In genomic region chr10:109992485-109992884, GRCh38 we compare ENCODE assay signal across 21 cellular contexts. TPM values are rescaled to one million over a fixed set of nuclear protein-coding genes. Genes with fewer than 3 reads are reported as not detected.
DNase-seq lines count a peak whose midpoint lies in the region; ATAC-seq, FAIRE-seq and TF ChIP-seq lines count a peak whose summit lies in the region.
"Had no signal": no experiment of that assay in that cellular context is flagged by ENCODE, and none has a peak within 500 bp of the region (broad histone marks: within the 10 kb centered on the region; RNA-seq: fewer than 3 reads in every experiment).

No MANE protein-coding gene starts in this region.

- no peaks in the 10 kb centered on the region for H3K9me3 Mint-ChIP-seq in endodermal cell
- H3K9me3 Mint-ChIP-seq: activated naive CD4-positive, alpha-beta T cell treated with anti-CD3 and anti-CD28 coated beads, Interleukin-2, amount 50 U/mL, for 24 hours; GM23338 had no signal

- peaks cover 40% of the 10 kb centered on the region for H3K4me1 ChIP-seq in body of pancreas
- peaks cover 0 to 16% of the 10 kb centered on the region in 2 donors for H3K4me1 ChIP-seq in right atrium auricular region
- peaks cover 3 to 6% of the 10 kb centered on the region in 2 donors for H3K4me1 ChIP-seq in small intestine (ENCODE audit: control insufficient read depth in 2 of 2, insufficient read depth in 1 of 2, low read depth in 1 of 2, low read length in 1 of 2)
- peaks cover 22% of the 10 kb centered on the region for H3K4me1 ChIP-seq in endodermal cell (ENCODE audit: control insufficient read depth, insufficient read depth, low read length)

- WGBS in body of pancreas, 2 donors: 66 to 72% methylated on average over 3 of the region's 3 CpGs
- WGBS in small intestine, 3 donors: 63 to 85% (median 70%) methylated on average over 3 of the region's 3 CpGs
- 87 to 97% methylated on average over 3 of the region's 3 CpGs for WGBS in endodermal cell (ENCODE audit: insufficient coverage in 1 of 2, insufficient read length in 1 of 2), 2 experiments

- no peak for DNase-seq in H54 (ENCODE audit: insufficient read length, low spot score)
- no peak for DNase-seq in body of pancreas
- DNase-seq in right atrium auricular region (ENCODE audit: low spot score): no peak
- no peak for DNase-seq in small intestine
- DNase-seq in T-helper 2 cell: no peak
- no peak for DNase-seq in endodermal cell
- DNase-seq: activated CD4-positive, alpha-beta T cell treated with anti-CD3 and anti-CD28 coated beads for 36 hours; DMS79 treated with DMSO at 0.1 percent for 48 hours; NCI-H2029; NCI-H774; T-helper 17 cell had no signal

- no peak overlapping the region for H3K9ac ChIP-seq in endodermal cell (ENCODE audit: extremely low read depth, low read length, poor library complexity, severe bottlenecking)

- H3K36me3 ChIP-seq in body of pancreas (replicated peaks in 1 of 2; ENCODE audit: insufficient read depth in 1 of 2, low read depth in 2 of 2) (no peaks in the 10 kb centered on the region), right atrium auricular region (no peaks in the 10 kb centered on the region), small intestine (ENCODE audit: control insufficient read depth in 2 of 2, insufficient read depth in 2 of 2, low read length in 2 of 2) (no peaks in the 10 kb centered on the region), endodermal cell (ENCODE audit: control insufficient read depth, insufficient read depth, low read length) (no peaks in the 10 kb centered on the region)
- H3K36me3 ChIP-seq: esophagus muscularis mucosa had no signal

- no peaks in the 10 kb centered on the region for H3K9me3 ChIP-seq in body of pancreas
- no peaks in the 10 kb centered on the region for H3K9me3 ChIP-seq in right atrium auricular region
- H3K9me3 ChIP-seq in small intestine (ENCODE audit: control insufficient read depth, low read depth): no peaks in the 10 kb centered on the region
- H3K9me3 ChIP-seq in endodermal cell (ENCODE audit: control insufficient read depth, low read length): no peaks in the 10 kb centered on the region
- H3K9me3 ChIP-seq: esophagus muscularis mucosa had no signal

- H3K27me3 Mint-ChIP-seq in endodermal cell (ENCODE audit: insufficient read depth): no peaks in the 10 kb centered on the region
- H3K27me3 Mint-ChIP-seq: activated CD4-positive, alpha-beta T cell treated with anti-CD3 and anti-CD28 coated beads for 36 hours; activated naive CD4-positive, alpha-beta T cell treated with anti-CD3 and anti-CD28 coated beads, Interleukin-2, amount 50 U/mL, for 24 hours; memory B cell; stimulated activated memory B cell treated with anti-CD40 and anti-IgM and Interleukin-4, amounts not matched to agents 10 μg/mL and 1 μg/mL and 100 μg/mL, for 72 hours had no signal

- intact Hi-C loops in body of pancreas (cut with DNase I): no loop called here

- peaks cover 41% of the 10 kb centered on the region for H3K4me1 Mint-ChIP-seq in endodermal cell

- TF ChIP-seq CTCF in body of pancreas (IDR thresholded peaks at IDR 0.05) (no peak), right atrium auricular region (IDR thresholded peaks at IDR 0.05) (no peak), endodermal cell (conservative IDR thresholded peaks at IDR 0.05) (no peak)

- H3K4me3 ChIP-seq in body of pancreas: no peak overlapping the region
- no peak overlapping the region for H3K4me3 ChIP-seq in right atrium auricular region
- H3K4me3 ChIP-seq in small intestine (ENCODE audit: low read depth in 1 of 2, low read length in 2 of 2): no peak overlapping the region
- H3K4me3 ChIP-seq in endodermal cell (ENCODE audit: low read length): no peak overlapping the region
- H3K4me3 ChIP-seq: esophagus muscularis mucosa, GM23338, skin epidermis had no signal

- no peak overlapping the region for H3K27ac Mint-ChIP-seq in endodermal cell
- H3K27ac Mint-ChIP-seq: activated CD4-positive, alpha-beta T cell treated with anti-CD3 and anti-CD28 coated beads for 36 hours; activated naive CD4-positive, alpha-beta T cell treated with anti-CD3 and anti-CD28 coated beads, Interleukin-2, amount 50 U/mL, for 24 hours; GM23338; memory B cell; stimulated activated memory B cell treated with anti-CD40 and anti-IgM and Interleukin-4, amounts not matched to agents 10 μg/mL and 1 μg/mL and 100 μg/mL, for 72 hours; T-helper 17 cell had no signal

- H3K4me3 Mint-ChIP-seq in endodermal cell: no peak overlapping the region
- H3K4me3 Mint-ChIP-seq: activated CD4-positive, alpha-beta T cell treated with anti-CD3 and anti-CD28 coated beads for 36 hours; activated naive CD4-positive, alpha-beta T cell treated with anti-CD3 and anti-CD28 coated beads, Interleukin-2, amount 50 U/mL, for 24 hours; GM23338; memory B cell; stimulated activated memory B cell treated with anti-CD40 and anti-IgM and Interleukin-4, amounts not matched to agents 10 μg/mL and 1 μg/mL and 100 μg/mL, for 72 hours; T-helper 17 cell had no signal

- FAIRE-seq in H54 (lab: Jason Lieb, UNC) (peak; percentile 64), small intestine (lab: Jason Lieb, UNC) (peak; percentile 5)
- FAIRE-seq: colon had no signal

- H3K27me3 ChIP-seq in body of pancreas: no peaks in the 10 kb centered on the region
- H3K27me3 ChIP-seq in right atrium auricular region: no peaks in the 10 kb centered on the region
- no peaks in the 10 kb centered on the region for H3K27me3 ChIP-seq in small intestine (ENCODE audit: control insufficient read depth in 2 of 2, insufficient read depth in 2 of 2, low read length in 2 of 2)
- no peaks in the 10 kb centered on the region for H3K27me3 ChIP-seq in endodermal cell (ENCODE audit: control insufficient read depth, insufficient read depth, low read length, poor library complexity, severe bottlenecking)
- H3K27me3 ChIP-seq: esophagus muscularis mucosa had no signal

- TF ChIP-seq POLR2A in H54 (IDR thresholded peaks at IDR 0.05; ENCODE audit: low read depth, low read length) (no peak), body of pancreas (IDR thresholded peaks at IDR 0.05) (no peak)

- no peaks in the 10 kb centered on the region for H3K36me3 Mint-ChIP-seq in endodermal cell (ENCODE audit: low read depth)
- H3K36me3 Mint-ChIP-seq: activated naive CD4-positive, alpha-beta T cell treated with anti-CD3 and anti-CD28 coated beads, Interleukin-2, amount 50 U/mL, for 24 hours had no signal

- H3K27ac ChIP-seq in body of pancreas (peak overlapping the region in 2 of 4 donors; percentile 10 to 40), right atrium auricular region (peak overlapping the region; percentile 21 to 22), small intestine (ENCODE audit: low read depth in 1 of 2, low read length in 1 of 2) (no peak overlapping the region), endodermal cell (ENCODE audit: low read depth, low read length) (no peak overlapping the region)
- H3K27ac ChIP-seq: C4-2B, esophagus muscularis mucosa had no signal

- peak; percentile 38 for ATAC-seq in body of pancreas
- ATAC-seq in HG03571 (IDR thresholded peaks at IDR 0.05; ENCODE audit: unreplicated experiment): no peak
- ATAC-seq in HG02938 (IDR thresholded peaks at IDR 0.05; ENCODE audit: unreplicated experiment): no peak
- ATAC-seq: activated CD4-positive, alpha-beta T cell treated with anti-CD3 and anti-CD28 coated beads for 36 hours; GM23338; stimulated activated memory B cell treated with anti-CD40 and anti-IgM and Interleukin-4, amounts not matched to agents 10 μg/mL and 1 μg/mL and 100 μg/mL, for 72 hours; T-helper 17 cell had no signal

RNA-seq across cellular contexts. Expression of gene ADD3, which starts 15.3 kb away (rescaled TPM):
- total RNA-seq in body of pancreas: 10 to 100 TPM; 37.9 to 40.5 TPM
- 100 to 1,000 TPM; 158 to 377 TPM for total RNA-seq in right atrium auricular region
- 100 to 1,000 TPM in 1 of 3 donors, 10 to 100 TPM in 2; 63.7 to 123 (median 74.8) TPM for polyA plus RNA-seq in small intestine
- total RNA-seq in endodermal cell: 100 to 1,000 TPM; 183 to 241 TPM
- polyA plus RNA-seq in endodermal cell (2013, experiment 1 of 2): 105 TPM
- polyA plus RNA-seq in endodermal cell (2013, experiment 2 of 2): 104 TPM

Comparison
In these comparisons a context has a peak if more than half of its experiments do, and no peak if none do; other contexts are left out.
1. H3K27ac ChIP-seq: peak in right atrium auricular region (2 of 2); none in small intestine (0 of 2) and endodermal cell (single experiment).